14 cellular contexts compared by ENCODE assay signal in the genomic region with DNA sequence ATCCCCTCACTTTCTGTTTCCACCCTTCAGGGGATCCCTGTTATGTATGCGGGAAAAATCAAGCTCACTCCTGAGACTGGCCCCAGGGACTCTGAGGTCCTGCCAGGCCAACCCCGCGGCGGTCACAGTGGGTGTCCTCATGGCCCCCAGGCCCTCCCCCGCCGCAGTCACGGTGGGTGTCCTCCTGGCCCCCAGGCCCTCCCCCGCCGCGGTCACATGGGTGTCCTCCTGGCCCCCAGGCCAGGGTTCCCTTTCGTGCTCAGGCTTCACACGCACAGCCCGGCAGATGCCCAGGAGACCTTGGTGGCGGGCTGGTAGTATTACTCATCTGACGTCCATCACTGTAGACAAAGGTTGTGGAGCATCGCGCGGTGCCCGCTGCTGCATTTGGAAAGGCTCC.
"Had no signal": no experiment of that assay in that cellular context is flagged by ENCODE, and none has a peak within 500 bp of the region (broad histone marks: within the 10 kb centered on the region; RNA-seq: fewer than 3 reads in every experiment).

No MANE protein-coding gene starts in this region.

- H3K36me3 Mint-ChIP-seq: memory B cell, mesothelial cell of epicardium had no signal

- DNase-seq: effector memory CD8-positive, alpha-beta T cell; gastrocnemius medialis; islet precursor cell; lower lobe of right lung; retina; small intestine; stimulated activated CD4-positive, alpha-beta T cell treated with anti-CD3 and anti-CD28 coated beads, Interleukin-12 subunit alpha, Interleukin-12 subunit beta, amount 100 ng/mL, for 4 hours; testis had no signal

- H3K4me3 Mint-ChIP-seq: effector memory CD8-positive, alpha-beta T cell; memory B cell; mesothelial cell of epicardium; nephron; stimulated activated naive CD8-positive, alpha-beta T cell treated with anti-CD3 and anti-CD28 coated beads, Interleukin-15, Interleukin-2, amounts not matched to agents 100 ng/mL and 50 ng/mL, for 24 hours had no signal

- H3K4me1 Mint-ChIP-seq: memory B cell had no signal

- H3K9me3 Mint-ChIP-seq: memory B cell; mesothelial cell of epicardium; nephron; stimulated activated naive CD8-positive, alpha-beta T cell treated with anti-CD3 and anti-CD28 coated beads, Interleukin-15, Interleukin-2, amounts not matched to agents 100 ng/mL and 50 ng/mL, for 24 hours had no signal

- ATAC-seq: effector memory CD8-positive, alpha-beta T cell; gastrocnemius medialis; left lung; lower lobe of right lung; psoas muscle had no signal

- H3K27ac Mint-ChIP-seq: effector memory CD8-positive, alpha-beta T cell; memory B cell; mesothelial cell of epicardium; nephron; stimulated activated naive CD8-positive, alpha-beta T cell treated with anti-CD3 and anti-CD28 coated beads, Interleukin-15, Interleukin-2, amounts not matched to agents 100 ng/mL and 50 ng/mL, for 24 hours had no signal

- H3K27me3 Mint-ChIP-seq: memory B cell; stimulated activated naive CD8-positive, alpha-beta T cell treated with anti-CD3 and anti-CD28 coated beads, Interleukin-15, Interleukin-2, amounts not matched to agents 100 ng/mL and 50 ng/mL, for 24 hours had no signal
